Comparison of ENCODE assay signal across 20 cellular contexts in genomic region chr6:128512296-128512695, GRCh38. TPM values are rescaled to one million over a fixed set of nuclear protein-coding genes. Genes with fewer than 3 reads are reported as not detected.
DNase-seq lines count a peak whose midpoint lies in the region; ATAC-seq, FAIRE-seq and TF ChIP-seq lines count a peak whose summit lies in the region.
"Had no signal": no experiment of that assay in that cellular context is flagged by ENCODE, and none has a peak within 500 bp of the region (broad histone marks: within the 10 kb centered on the region; RNA-seq: fewer than 3 reads in every experiment).

No MANE protein-coding gene starts in this region.

- H3K4me3 ChIP-seq in A549 (0 out of 3 replicates have a peak overlapping the region, but pooled peaks have one; percentile 17), HEK293 (ENCODE audit: low read depth, low read length) (no peak overlapping the region), body of pancreas (no peak overlapping the region), keratinocyte (ENCODE audit: control insufficient read depth in 2 of 3, extremely low read depth in 1 of 3, insufficient read depth in 2 of 3, low read depth in 1 of 3, low read length in 3 of 3) (no peak overlapping the region), GM23338 (no peak overlapping the region)

- peak overlapping the region; percentile 89 for H3K4me2 ChIP-seq in A549
- peak overlapping the region; percentile 84 for H3K4me2 ChIP-seq in keratinocyte (ENCODE audit: control insufficient read depth, extremely low read depth, insufficient read depth, low read depth, low read length)
- no peak overlapping the region for H3K4me2 ChIP-seq in GM23338

- no peaks in the 10 kb centered on the region for H3F3A ChIP-seq in GM23338 (replicated peaks; ENCODE audit: low read depth)

- peaks cover 88% of the 10 kb centered on the region for H3K79me2 ChIP-seq in keratinocyte (ENCODE audit: control insufficient read depth, insufficient read depth, low read length)
- peaks cover 100% of the 10 kb centered on the region for H3K79me2 ChIP-seq in GM23338 (replicated peaks; ENCODE audit: insufficient read depth)

- H3K36me3 Mint-ChIP-seq in GM23338 (ENCODE audit: low read depth), result no peaks in the 10 kb centered on the region
- H3K36me3 Mint-ChIP-seq: CD14-positive monocyte had no signal

- TF ChIP-seq POLR2A in A549 (IDR thresholded peaks at IDR 0.05; ENCODE audit: low read length) (no peak), body of pancreas (IDR thresholded peaks at IDR 0.05) (no peak)

- H4K20me1 ChIP-seq in keratinocyte (ENCODE audit: control insufficient read depth, extremely low read depth, insufficient read depth, low read length), result peaks cover 5% of the 10 kb centered on the region
- H4K20me1 ChIP-seq in GM23338 (replicated peaks; ENCODE audit: insufficient read depth), result peaks cover 25% of the 10 kb centered on the region

- no peak overlapping the region for H3K27ac Mint-ChIP-seq in GM23338
- H3K27ac Mint-ChIP-seq: CD14-positive monocyte had no signal

- H3K9me1 ChIP-seq in keratinocyte (ENCODE audit: control insufficient read depth, extremely low read depth, insufficient read depth, low read length), result peaks cover 3% of the 10 kb centered on the region

- TF ChIP-seq RAD21 in A549 (conservative IDR thresholded peaks at IDR 0.05 in 1 of 2, IDR thresholded peaks at IDR 0.05 in 1 of 2), result no peak

- H3K36me3 ChIP-seq in HEK293 (ENCODE audit: control insufficient read depth in 2 of 2, insufficient read depth in 1 of 2, low read length in 2 of 2) (no peaks in the 10 kb centered on the region), body of pancreas (replicated peaks in 1 of 2; ENCODE audit: insufficient read depth in 1 of 2, low read depth in 2 of 2) (no peaks in the 10 kb centered on the region), keratinocyte (ENCODE audit: control insufficient read depth in 2 of 2, extremely low read depth in 1 of 2, insufficient read depth in 2 of 2, low read length in 2 of 2) (no peaks in the 10 kb centered on the region), GM23338 (ENCODE audit: insufficient read depth) (no peaks in the 10 kb centered on the region)

- no peaks in the 10 kb centered on the region for H3K9me3 Mint-ChIP-seq in GM23338
- H3K9me3 Mint-ChIP-seq: CD14-positive monocyte had no signal

- H3K9me2 ChIP-seq in GM23338 (ENCODE audit: insufficient read depth), result no peaks in the 10 kb centered on the region

- H3K9me3 ChIP-seq in A549, result no peaks in the 10 kb centered on the region
- no peaks in the 10 kb centered on the region for H3K9me3 ChIP-seq in HEK293 (ENCODE audit: control insufficient read depth, insufficient read depth, low read depth, low read length)
- no peaks in the 10 kb centered on the region for H3K9me3 ChIP-seq in body of pancreas
- no peaks in the 10 kb centered on the region for H3K9me3 ChIP-seq in keratinocyte (ENCODE audit: control insufficient read depth, low read depth, low read length)
- H3K9me3 ChIP-seq: Caco-2 had no signal

- H3K27me3 ChIP-seq in body of pancreas, result no peaks in the 10 kb centered on the region
- no peaks in the 10 kb centered on the region for H3K27me3 ChIP-seq in keratinocyte (ENCODE audit: control insufficient read depth, extremely low read depth, insufficient read depth, low read length)
- H3K27me3 ChIP-seq in GM23338 (ENCODE audit: insufficient read depth), result no peaks in the 10 kb centered on the region

- POLR2A ChIA-PET in A549 (lab: Yijun Ruan, JAX), result no interaction called here
- POLR2A ChIA-PET in HEK293 (lab: Yijun Ruan, JAX), result interaction anchor here (1.8 kb wide), 1 partner anchor 8 kb away, joined by 11 read pairs; the partner anchor contains the start of gene PTPRK

- H2AFZ ChIP-seq in keratinocyte (ENCODE audit: control insufficient read depth, low read length) (no peak overlapping the region), GM23338 (no peak overlapping the region)

- TF ChIP-seq EP300 in A549 (IDR thresholded peaks at IDR 0.05), result no peak

- CTCF ChIA-PET in A549 (lab: Yijun Ruan, JAX) (interaction anchor here (0.5 to 1.4 kb wide), 2 partner anchors 657 to 1537 kb away, joined by 3 read pairs; no protein-coding TSS in a partner anchor), HEK293 (lab: Yijun Ruan, JAX) (interaction anchor here (0.7 kb wide), 2 partner anchors 10 to 159 kb away, joined by 3 read pairs; no protein-coding TSS in a partner anchor)

- dilution Hi-C loops in keratinocyte (cut with MboI; ENCODE audit: extremely low pct_ligation_motif_present, low sequenced_read_pairs), result no loop called here

- FAIRE-seq in A549 (lab: Jason Lieb, UNC) (no peak), keratinocyte (lab: Jason Lieb, UNC) (no peak)

- TF ChIP-seq CTCF in A549 (IDR thresholded peaks at IDR 0.05) (no peak), HEK293 (tag by site-specific recombination; IDR thresholded peaks at IDR 0.05) (no peak), body of pancreas (IDR thresholded peaks at IDR 0.05) (no peak), keratinocyte (optimal IDR thresholded peaks at IDR 0.05 in 1 of 3, IDR thresholded peaks at IDR 0.05 in 1 of 3, conservative IDR thresholded peaks at IDR 0.05 in 1 of 3; ENCODE audit: extremely low read depth in 1 of 3, insufficient read depth in 2 of 3, low read length in 3 of 3) (no peak), GM23338 (conservative IDR thresholded peaks at IDR 0.05; ENCODE audit: low read depth in 2 of 2) (no peak)

- no peak overlapping the region for H3K4me3 Mint-ChIP-seq in GM23338
- H3K4me3 Mint-ChIP-seq: CD14-positive monocyte had no signal

- WGBS in A549 (ENCODE audit: missing lambda C conversion rate), result 5% methylated on average over 2 of the region's 2 CpGs
- WGBS in body of pancreas, 2 donors, result 19 to 26% methylated on average over 2 of the region's 2 CpGs

- peaks cover 41% of the 10 kb centered on the region for H3K4me1 Mint-ChIP-seq in GM23338
- H3K4me1 Mint-ChIP-seq: CD14-positive monocyte had no signal

- ATAC-seq in A549, result no peak
- ATAC-seq in body of pancreas, result no peak
- ATAC-seq in GM23338, result no peak
- ATAC-seq: HCT116 had no signal

- no peak for DNase-seq in A549 (ENCODE audit: low read depth in 1 of 2, low spot score in 1 of 2)
- DNase-seq in body of pancreas, result no peak
- DNase-seq in keratinocyte (ENCODE audit: low read depth, low spot score), result no peak
- no peak for DNase-seq in posterior vena cava (ENCODE audit: low spot score)
- no peak for DNase-seq in stimulated activated CD8-positive, alpha-beta memory T cell treated with anti-CD3 and anti-CD28 coated beads, Interleukin-4, amount 100 ng/mL, for 48 hours
- DNase-seq in GM23338 (ENCODE audit: low spot score), result no peak
- DNase-seq: AML-193; Caco-2; DMS79; MM.1S; NCI-H187 treated with DMSO at 0.1 percent for 48 hours; NCI-H2171 treated with DMSO at 0.1 percent for 48 hours; NCI-H446 treated with DMSO at 0.1 percent for 48 hours; NK-92 treated with Interleukin-12 subunit alpha and Interleukin-12 subunit beta, amount 100 ng/mL, for 24 hours; RPMI8226 had no signal

- H3K4me1 ChIP-seq in A549 (peaks cover 91% of the 10 kb centered on the region), HEK293 (ENCODE audit: control insufficient read depth, insufficient read depth, low read length) (peaks cover 48% of the 10 kb centered on the region), body of pancreas (peaks cover 92% of the 10 kb centered on the region), keratinocyte (ENCODE audit: control insufficient read depth, extremely low read depth, insufficient read depth, low read length) (peaks cover 81% of the 10 kb centered on the region), GM23338 (ENCODE audit: insufficient read depth) (peaks cover 18% of the 10 kb centered on the region)

- intact Hi-C loops in body of pancreas (cut with DNase I), result no loop called here
- intact Hi-C loops in posterior vena cava (cut with DNase I), result no loop called here

- no peaks in the 10 kb centered on the region for H3K27me3 Mint-ChIP-seq in GM23338 (ENCODE audit: insufficient read depth, low read depth, poor library complexity)

- H3K9ac ChIP-seq in keratinocyte (ENCODE audit: control insufficient read depth, extremely low read depth, insufficient read depth, low read length), result peak overlapping the region; percentile 60

- H3K27ac ChIP-seq in A549 (peak overlapping the region; percentile 58 to 89; a peak in 4 of 6 replicates), HEK293 (ENCODE audit: extremely low read depth, low read depth, low read length) (no peak overlapping the region), body of pancreas (peak overlapping the region; percentile 80 to 85 (median 84)), keratinocyte (ENCODE audit: control insufficient read depth, insufficient read depth, low read length) (peak overlapping the region; percentile 95), GM23338 (ENCODE audit: low read depth) (no peak overlapping the region)

TF ChIP-seq in A549, 52 proteins besides CTCF, POLR2A, EP300 and RAD21 (continues in another document):
- peak; percentile 66; the same call in 1 of the 2 replicates for TF ChIP-seq GATA3 (IDR thresholded peaks at IDR 0.05; ENCODE audit: borderline replicate concordance)

TF ChIP-seq in GM23338, 12 proteins besides CTCF, POLR2A, EP300 and RAD21 (continues in another document):
- TF ChIP-seq JUNB (IDR thresholded peaks at IDR 0.05; ENCODE audit: unreplicated experiment) (no peak), EZH2phosphoT487 (IDR thresholded peaks at IDR 0.05; ENCODE audit: unreplicated experiment) (no peak)

RNA-seq across cellular contexts. Expression of gene PTPRK, which starts 8.1 kb away (rescaled TPM):
- polyA plus RNA-seq in A549 (2011; rRNA removed) (16.1 and 33.9 TPM in 2 replicates), A549 (2017; fragmentation: RNase III; extraction: RNeasy Plus Mini Kit Qiagen cat#74134 plus additional on column Dnase treatment) (11.1 to 15.2 TPM (median 14.4 TPM) in 3 replicates), keratinocyte (42.6 to 52.7 TPM (median 50.4 TPM) in 3 replicates), GM23338 (2016; fragmentation: Nextera tagmentation; extraction: Ambion mirVana) (20.7 and 26.9 TPM in 2 replicates)
- 3.6 and 3.9 TPM in 2 replicates for polyA plus RNA-seq in A549 (2012; cell fraction: cytosol; rRNA removed)
- polyA plus RNA-seq in A549 (2012; cell fraction: nucleus; rRNA removed), result 7.0 and 8.8 TPM in 2 replicates
- polyA minus RNA-seq in A549 (2011; rRNA and poly(A)+ RNA removed), result 42.1 and 47.4 TPM in 2 replicates
- total RNA-seq in body of pancreas (100 to 1,000 TPM in 1 of 2 donors, 10 to 100 TPM in 1; 60.6 to 121 TPM), posterior vena cava (10 to 100 TPM; 23.7 to 30.2 TPM)
- 24.3 TPM for polyA plus RNA-seq in keratinocyte (2011; ENCODE audit: low read depth)
- 18.0 and 29.0 TPM in 2 replicates for polyA plus RNA-seq in keratinocyte (2011; cell fraction: cytosol; rRNA removed)
- polyA plus RNA-seq in keratinocyte (2011; cell fraction: nucleus; rRNA removed), result 106 and 107 TPM in 2 replicates
- 25.9 and 73.3 TPM in 2 replicates for polyA plus RNA-seq in keratinocyte (2012; ENCODE audit: low replicate concordance)
- polyA minus RNA-seq in keratinocyte, result 120 to 188 TPM (median 180 TPM) in 3 replicates
- polyA minus RNA-seq in keratinocyte (2011; cell fraction: cytosol; rRNA and poly(A)+ RNA removed), result 51.2 TPM
- polyA minus RNA-seq in keratinocyte (2011; cell fraction: nucleus; rRNA and poly(A)+ RNA removed), result 393 and 711 TPM in 2 replicates
- total RNA-seq in GM23338 (2014; rRNA removed; shearing (Covaris generic)), result 46.1 and 56.4 TPM in 2 replicates
- total RNA-seq: G401, OCI-LY7 had no signal
- polyA plus RNA-seq: CD14-positive monocyte had no signal

Comparison
In these comparisons a context has a peak if more than half of its experiments do, and no peak if none do; other contexts are left out.
1. H3K27ac ChIP-seq: peak in A549 (2 of 2), body of pancreas (4 of 4) and keratinocyte (single experiment); none in HEK293 (single experiment) and GM23338 (single experiment).